25 cellular contexts compared by ENCODE assay signal in genomic region chr12:38162013-38162412, GRCh38.
"Had no signal": no experiment of that assay in that cellular context is flagged by ENCODE, and none has a peak within 500 bp of the region (broad histone marks: within the 10 kb centered on the region; RNA-seq: fewer than 3 reads in every experiment).

No MANE protein-coding gene starts in this region.

- H3K4me3 Mint-ChIP-seq: activated CD4-positive, alpha-beta memory T cell treated with anti-CD3 and anti-CD28 coated beads for 36 hours; activated CD4-positive, alpha-beta T cell treated with anti-CD3 and anti-CD28 coated beads, Interleukin-2, amount 10 ng/mL, durations not matched to agents 7 days and 5 days; activated naive CD4-positive, alpha-beta T cell treated with anti-CD3 and anti-CD28 coated beads, Interleukin-2, amount 10 ng/mL, durations not matched to agents 7 days and 5 days; activated naive CD8-positive, alpha-beta T cell treated with anti-CD3 and anti-CD28 coated beads for 36 hours; activated T-cell treated with anti-CD3 and anti-CD28 coated beads, Interleukin-2, amount 50 U/mL, for 4 hours; activated T-helper 1 cell treated with anti-CD3 and anti-CD28 coated beads, Interleukin-12 subunit alpha, Interleukin-12 subunit beta, Interleukin-2, Interleukin-4 antibody, amounts not matched to agents 30 ng/mL and 10 ng/mL and 1 ng/mL, durations not matched to agents 14 hours and 24 hours and 36 hours; T-helper 1 cell treated with Interleukin-12 subunit alpha and Interleukin-12 subunit beta and Interleukin-4 antibody, amounts not matched to agents 30 μg/mL and 1 μg/mL, for 36 hours; T-helper 2 cell treated with Interferon-gamma antibody and Interleukin-4, amounts not matched to agents 5 μg/mL and 100 μg/mL, for 36 hours had no signal

- DNase-seq: activated CD4-positive, alpha-beta memory T cell treated with anti-CD3 and anti-CD28 coated beads for 36 hours; activated CD4-positive, alpha-beta T cell treated with anti-CD3 and anti-CD28 coated beads, Interleukin-2, amount 10 ng/mL, durations not matched to agents 7 days and 5 days; activated CD8-positive, alpha-beta memory T cell treated with anti-CD3 and anti-CD28 coated beads, Interleukin-2, amount 50 U/mL, for 4 hours; activated gamma-delta T cell treated with Interleukin-2 at 50 U/mL for 16 hours; activated naive CD4-positive, alpha-beta T cell treated with anti-CD3 and anti-CD28 coated beads, Interleukin-2, amount 10 ng/mL, durations not matched to agents 7 days and 5 days; activated naive CD8-positive, alpha-beta T cell treated with anti-CD3 and anti-CD28 coated beads for 36 hours; activated T-cell treated with anti-CD3 and anti-CD28 coated beads for 4 hours; activated T-cell treated with anti-CD3 and anti-CD28 coated beads, Interleukin-2, amount 50 U/mL, for 4 hours; amniotic stem cell; brain microvascular endothelial cell; MM.1S; MV-4-11; NCI-H1092; NCI-H1436 treated with DMSO at 0.1 percent for 48 hours; NCI-H1694 treated with DMSO at 0.1 percent for 48 hours; NCI-H2029; NCI-H345; NCI-H524 treated with DMSO at 0.1 percent for 48 hours; SHP77 treated with DMSO at 0.1 percent for 48 hours; SK-N-SH had no signal

- H3K9me3 Mint-ChIP-seq: activated CD4-positive, alpha-beta memory T cell treated with anti-CD3 and anti-CD28 coated beads for 36 hours; activated naive CD8-positive, alpha-beta T cell treated with anti-CD3 and anti-CD28 coated beads for 36 hours had no signal

- H3K27me3 ChIP-seq: brain microvascular endothelial cell, SJSA1 had no signal

- H3K27ac Mint-ChIP-seq: activated CD4-positive, alpha-beta memory T cell treated with anti-CD3 and anti-CD28 coated beads for 36 hours; activated CD4-positive, alpha-beta T cell treated with anti-CD3 and anti-CD28 coated beads, Interleukin-2, amount 10 ng/mL, durations not matched to agents 7 days and 5 days; activated naive CD4-positive, alpha-beta T cell treated with anti-CD3 and anti-CD28 coated beads, Interleukin-2, amount 10 ng/mL, durations not matched to agents 7 days and 5 days; activated naive CD8-positive, alpha-beta T cell treated with anti-CD3 and anti-CD28 coated beads for 36 hours; activated T-helper 1 cell treated with anti-CD3 and anti-CD28 coated beads, Interleukin-12 subunit alpha, Interleukin-12 subunit beta, Interleukin-2, Interleukin-4 antibody, amounts not matched to agents 30 ng/mL and 10 ng/mL and 1 ng/mL, durations not matched to agents 14 hours and 24 hours and 36 hours; T-helper 1 cell treated with Interleukin-12 subunit alpha and Interleukin-12 subunit beta and Interleukin-4 antibody, amounts not matched to agents 30 μg/mL and 1 μg/mL, for 36 hours; T-helper 2 cell treated with Interferon-gamma antibody and Interleukin-4, amounts not matched to agents 5 μg/mL and 100 μg/mL, for 36 hours had no signal

- H3K9me3 ChIP-seq: SK-N-SH had no signal

- H3K36me3 Mint-ChIP-seq: activated CD4-positive, alpha-beta memory T cell treated with anti-CD3 and anti-CD28 coated beads for 36 hours; activated naive CD4-positive, alpha-beta T cell treated with anti-CD3 and anti-CD28 coated beads, Interleukin-2, amount 10 ng/mL, durations not matched to agents 7 days and 5 days; activated naive CD8-positive, alpha-beta T cell treated with anti-CD3 and anti-CD28 coated beads for 36 hours had no signal

- H3K27me3 Mint-ChIP-seq: activated CD4-positive, alpha-beta memory T cell treated with anti-CD3 and anti-CD28 coated beads for 36 hours; activated CD4-positive, alpha-beta T cell treated with anti-CD3 and anti-CD28 coated beads, Interleukin-2, amount 10 ng/mL, durations not matched to agents 7 days and 5 days; activated naive CD4-positive, alpha-beta T cell treated with anti-CD3 and anti-CD28 coated beads, Interleukin-2, amount 10 ng/mL, durations not matched to agents 7 days and 5 days; activated naive CD8-positive, alpha-beta T cell treated with anti-CD3 and anti-CD28 coated beads for 36 hours had no signal

- H3K4me3 ChIP-seq: SJSA1 had no signal

- H3K27ac ChIP-seq: brain microvascular endothelial cell, KMS-11, SJSA1 had no signal

- H3K4me1 ChIP-seq: SJSA1 had no signal

- H3K36me3 ChIP-seq: brain microvascular endothelial cell, SJSA1 had no signal

- H3K4me1 Mint-ChIP-seq: activated CD4-positive, alpha-beta T cell treated with anti-CD3 and anti-CD28 coated beads, Interleukin-2, amount 10 ng/mL, durations not matched to agents 7 days and 5 days; activated naive CD4-positive, alpha-beta T cell treated with anti-CD3 and anti-CD28 coated beads, Interleukin-2, amount 10 ng/mL, durations not matched to agents 7 days and 5 days; activated naive CD8-positive, alpha-beta T cell treated with anti-CD3 and anti-CD28 coated beads for 36 hours had no signal
